8 cellular contexts compared by ENCODE assay signal in the genomic region with DNA sequence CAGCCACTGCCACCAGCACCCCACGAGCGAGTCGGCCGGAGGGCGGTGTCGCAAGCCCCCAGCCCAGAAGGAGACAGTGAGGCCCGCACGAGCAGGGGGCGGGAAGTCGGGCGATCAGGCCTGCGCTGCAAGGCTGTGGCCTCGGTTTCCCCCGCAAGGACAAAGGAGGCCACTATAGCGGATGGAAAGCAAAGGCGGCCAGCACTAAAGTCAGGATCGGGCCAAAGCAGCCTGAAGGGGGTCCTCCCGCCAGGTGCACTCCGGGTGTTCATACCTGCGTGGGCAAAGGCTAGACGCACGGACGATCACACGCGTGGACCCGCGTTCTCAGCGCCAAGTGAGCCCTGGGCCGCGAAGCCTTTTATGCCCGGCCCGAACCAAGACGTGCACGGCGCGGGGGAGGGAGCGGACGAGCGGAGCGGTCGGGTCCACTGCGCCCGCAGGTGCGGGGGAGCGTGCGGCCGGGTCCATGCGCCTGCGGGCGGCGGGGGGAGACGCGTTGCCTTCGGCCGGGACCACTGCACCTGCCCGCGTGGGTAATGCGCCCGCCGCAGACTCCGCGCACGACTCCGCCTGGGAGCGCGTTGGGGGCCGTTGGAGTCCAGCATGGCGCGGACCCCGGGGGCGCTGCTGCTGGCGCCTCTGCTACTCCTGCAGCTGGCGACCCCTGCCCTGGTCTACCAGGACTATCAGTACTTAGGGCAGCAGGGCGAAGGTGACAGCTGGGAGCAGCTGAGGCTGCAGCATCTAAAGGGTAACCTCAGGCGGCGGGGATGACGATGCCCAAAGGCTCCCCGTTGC. TPM values are rescaled to one million over a fixed set of nuclear protein-coding genes. Genes with fewer than 3 reads are reported as not detected.
DNase-seq lines count a peak whose midpoint lies in the region; ATAC-seq and TF ChIP-seq lines count a peak whose summit lies in the region.

A gene (minus strand): TSS at position 335 of the 801 bp plus-strand sequence. CDS start 539 bp downstream, outside the sequence.
A gene (plus strand): TSS at position 604 of the 801 bp plus-strand sequence. CDS start 3 bp downstream, at position 607.

- peak within 1 kb of the TSS; percentile 79 to 94 (median 89) for H3K4me3 Mint-ChIP-seq in naive B cell

- peaks cover 0 to 7% (median 0%) of the 10 kb centered on the region in 3 donors for H3K27me3 Mint-ChIP-seq in naive B cell

- peak within 1 kb of the TSS in 4 of 6 donors; percentile 7 to 83 (median 57) for H3K27ac Mint-ChIP-seq in naive B cell

- H3K4me3 ChIP-seq in fibroblast of pulmonary artery (replicated peaks; ENCODE audit: low read depth, low read length) = peak within 1 kb of the TSS; percentile 86

- TF ChIP-seq CTCF in fibroblast of pulmonary artery (IDR thresholded peaks at IDR 0.05; ENCODE audit: low read length, missing control alignments) = no peak

- DNase-seq in DMS53 (lab: John Stamatoyannopoulos, UW) (peak; percentile 92), HuH-7 (ENCODE audit: low spot score) (peak; percentile 80), fibroblast of pulmonary artery (ENCODE audit: low read depth) (peak; percentile 80), naive B cell (peak; percentile 63), NCI-H1694 (lab: John Stamatoyannopoulos, UW) (no peak)
- peak; percentile 75 for DNase-seq in activated effector memory CD4-positive, alpha-beta T cell treated with Interleukin-2 at 50 U/mL for 16 hours

- no peaks in the 10 kb centered on the region for H3K9me3 Mint-ChIP-seq in naive B cell

- ATAC-seq in naive B cell (ENCODE audit: low read depth in 2 of 2) = peak; percentile 65 to 67

- H3K36me3 Mint-ChIP-seq in naive B cell = no peaks in the 10 kb centered on the region

- peaks cover 22 to 34% (median 24%) of the 10 kb centered on the region in 3 donors for H3K4me1 Mint-ChIP-seq in naive B cell

- peak within 1 kb of the TSS; percentile 94 for H3K27ac ChIP-seq in temporal lobe (ENCODE audit: low read depth, low read length)

TF ChIP-seq in PFSK-1, 5 proteins besides CTCF, POLR2A, EP300 and RAD21:
- TF ChIP-seq SIN3A (IDR thresholded peaks at IDR 0.05; ENCODE audit: borderline replicate concordance, insufficient read depth, low read length) (peak; percentile 91), FOXP2 (optimal IDR thresholded peaks at IDR 0.05; ENCODE audit: borderline replicate concordance, extremely low read depth, extremely low read length, insufficient read depth) (peak; percentile 85), TAF1 (IDR thresholded peaks at IDR 0.05; ENCODE audit: borderline replicate concordance, insufficient read depth, low read length) (peak; percentile 92), POLR2AphosphoS5 (IDR thresholded peaks at IDR 0.05; ENCODE audit: low read depth, low read length) (peak; percentile 99)
- TF ChIP-seq, protein P1, sequence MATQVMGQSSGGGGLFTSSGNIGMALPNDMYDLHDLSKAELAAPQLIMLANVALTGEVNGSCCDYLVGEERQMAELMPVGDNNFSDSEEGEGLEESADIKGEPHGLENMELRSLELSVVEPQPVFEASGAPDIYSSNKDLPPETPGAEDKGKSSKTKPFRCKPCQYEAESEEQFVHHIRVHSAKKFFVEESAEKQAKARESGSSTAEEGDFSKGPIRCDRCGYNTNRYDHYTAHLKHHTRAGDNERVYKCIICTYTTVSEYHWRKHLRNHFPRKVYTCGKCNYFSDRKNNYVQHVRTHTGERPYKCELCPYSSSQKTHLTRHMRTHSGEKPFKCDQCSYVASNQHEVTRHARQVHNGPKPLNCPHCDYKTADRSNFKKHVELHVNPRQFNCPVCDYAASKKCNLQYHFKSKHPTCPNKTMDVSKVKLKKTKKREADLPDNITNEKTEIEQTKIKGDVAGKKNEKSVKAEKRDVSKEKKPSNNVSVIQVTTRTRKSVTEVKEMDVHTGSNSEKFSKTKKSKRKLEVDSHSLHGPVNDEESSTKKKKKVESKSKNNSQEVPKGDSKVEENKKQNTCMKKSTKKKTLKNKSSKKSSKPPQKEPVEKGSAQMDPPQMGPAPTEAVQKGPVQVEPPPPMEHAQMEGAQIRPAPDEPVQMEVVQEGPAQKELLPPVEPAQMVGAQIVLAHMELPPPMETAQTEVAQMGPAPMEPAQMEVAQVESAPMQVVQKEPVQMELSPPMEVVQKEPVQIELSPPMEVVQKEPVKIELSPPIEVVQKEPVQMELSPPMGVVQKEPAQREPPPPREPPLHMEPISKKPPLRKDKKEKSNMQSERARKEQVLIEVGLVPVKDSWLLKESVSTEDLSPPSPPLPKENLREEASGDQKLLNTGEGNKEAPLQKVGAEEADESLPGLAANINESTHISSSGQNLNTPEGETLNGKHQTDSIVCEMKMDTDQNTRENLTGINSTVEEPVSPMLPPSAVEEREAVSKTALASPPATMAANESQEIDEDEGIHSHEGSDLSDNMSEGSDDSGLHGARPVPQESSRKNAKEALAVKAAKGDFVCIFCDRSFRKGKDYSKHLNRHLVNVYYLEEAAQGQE (IDR thresholded peaks at IDR 0.05; ENCODE audit: insufficient read depth in 1 of 2, low read depth in 2 of 2, low read length in 2 of 2) = peak; percentile 16 to 67; a peak in 2 of 4 replicates
TF ChIP-seq in PFSK-1: peak in this region for 5.

RNA-seq across cellular contexts. Expression of the first gene that starts in this region (rescaled TPM):
- 553 TPM for polyA plus RNA-seq in PFSK-1 (2012; ENCODE audit: insufficient read length, low read depth)
- polyA plus RNA-seq in naive B cell (ENCODE audit: low read depth in 6 of 6) = 100 to 1,000 TPM in 5 of 6 donors, 10 to 100 TPM in 1; 96.8 to 203 (median 126) TPM
- total RNA-seq in temporal lobe = 235 TPM

RNA-seq across cellular contexts. Expression of the second gene that starts in this region (rescaled TPM):
- 9.4 TPM for polyA plus RNA-seq in PFSK-1 (2012; ENCODE audit: insufficient read length, low read depth)
- polyA plus RNA-seq in naive B cell (ENCODE audit: low read depth in 6 of 6) = 1 to 10 TPM in 5 of 6 donors, not detected in 1; 2.0 to 6.6 (median 5.2) TPM
- 0.25 TPM for total RNA-seq in temporal lobe
